In genomic region chr10:63608511-63608910, GRCh38 we compare ENCODE assay signal across 27 cellular contexts.
"Had no signal": no experiment of that assay in that cellular context is flagged by ENCODE, and none has a peak within 500 bp of the region (broad histone marks: within the 10 kb centered on the region; RNA-seq: fewer than 3 reads in every experiment).

No MANE protein-coding gene starts in this region.

- H3K27me3 ChIP-seq: ascending aorta, cardiac muscle cell, SJCRH30 had no signal

- H3K4me3 Mint-ChIP-seq: activated CD4-positive, alpha-beta T cell treated with anti-CD3 and anti-CD28 coated beads for 36 hours; activated CD4-positive, alpha-beta T cell treated with anti-CD3 and anti-CD28 coated beads, Interleukin-2, amount 10 ng/mL, durations not matched to agents 7 days and 5 days; activated CD8-positive, alpha-beta T cell treated with anti-CD3 and anti-CD28 coated beads, Interleukin-2, amount 10 ng/mL, durations not matched to agents 7 days and 5 days; activated naive CD4-positive, alpha-beta T cell treated with anti-CD3 and anti-CD28 coated beads, Interleukin-2, amount 10 ng/mL, durations not matched to agents 7 days and 5 days; activated naive CD8-positive, alpha-beta T cell treated with anti-CD3 and anti-CD28 coated beads for 36 hours; activated T-cell treated with anti-CD3 and anti-CD28 coated beads, Interleukin-2, amount 50 U/mL, for 24 hours; activated T-helper 1 cell treated with anti-CD3 and anti-CD28 coated beads, Interleukin-12 subunit alpha, Interleukin-12 subunit beta, Interleukin-2, Interleukin-4 antibody, amounts not matched to agents 30 ng/mL and 10 ng/mL and 1 ng/mL, durations not matched to agents 14 hours and 24 hours and 36 hours; central memory CD8-positive, alpha-beta T cell; T-helper 1 cell treated with Interleukin-12 subunit alpha and Interleukin-12 subunit beta and Interleukin-4 antibody, amounts not matched to agents 30 μg/mL and 1 μg/mL, for 36 hours; T-helper 2 cell treated with Interferon-gamma antibody and Interleukin-4, amounts not matched to agents 5 μg/mL and 100 μg/mL, for 36 hours had no signal

- H3K9ac ChIP-seq: KMS-11 had no signal

- FAIRE-seq: TTC549 had no signal

- ATAC-seq: activated CD4-positive, alpha-beta T cell treated with anti-CD3 and anti-CD28 coated beads for 36 hours; activated CD8-positive, alpha-beta T cell treated with anti-CD3 and anti-CD28 coated beads, Interleukin-2, amount 10 ng/mL, durations not matched to agents 7 days and 5 days; Panc1 had no signal

- H3K27ac Mint-ChIP-seq: activated CD4-positive, alpha-beta T cell treated with anti-CD3 and anti-CD28 coated beads for 36 hours; activated CD4-positive, alpha-beta T cell treated with anti-CD3 and anti-CD28 coated beads, Interleukin-2, amount 10 ng/mL, durations not matched to agents 7 days and 5 days; activated CD8-positive, alpha-beta T cell treated with anti-CD3 and anti-CD28 coated beads, Interleukin-2, amount 10 ng/mL, durations not matched to agents 7 days and 5 days; activated naive CD4-positive, alpha-beta T cell treated with anti-CD3 and anti-CD28 coated beads, Interleukin-2, amount 10 ng/mL, durations not matched to agents 7 days and 5 days; activated naive CD8-positive, alpha-beta T cell treated with anti-CD3 and anti-CD28 coated beads for 36 hours; activated T-helper 1 cell treated with anti-CD3 and anti-CD28 coated beads, Interleukin-12 subunit alpha, Interleukin-12 subunit beta, Interleukin-2, Interleukin-4 antibody, amounts not matched to agents 30 ng/mL and 10 ng/mL and 1 ng/mL, durations not matched to agents 14 hours and 24 hours and 36 hours; T-helper 1 cell treated with Interleukin-12 subunit alpha and Interleukin-12 subunit beta and Interleukin-4 antibody, amounts not matched to agents 30 μg/mL and 1 μg/mL, for 36 hours; T-helper 2 cell treated with Interferon-gamma antibody and Interleukin-4, amounts not matched to agents 5 μg/mL and 100 μg/mL, for 36 hours had no signal

- H3K27me3 Mint-ChIP-seq: activated CD4-positive, alpha-beta T cell treated with anti-CD3 and anti-CD28 coated beads for 36 hours; activated CD4-positive, alpha-beta T cell treated with anti-CD3 and anti-CD28 coated beads, Interleukin-2, amount 10 ng/mL, durations not matched to agents 7 days and 5 days; activated naive CD4-positive, alpha-beta T cell treated with anti-CD3 and anti-CD28 coated beads, Interleukin-2, amount 10 ng/mL, durations not matched to agents 7 days and 5 days; activated naive CD8-positive, alpha-beta T cell treated with anti-CD3 and anti-CD28 coated beads for 36 hours; activated T-cell treated with anti-CD3 and anti-CD28 coated beads, Interleukin-2, amount 50 U/mL, for 24 hours; central memory CD8-positive, alpha-beta T cell had no signal

- H3K4me1 Mint-ChIP-seq: central memory CD8-positive, alpha-beta T cell had no signal

- H3K9me3 Mint-ChIP-seq: activated CD4-positive, alpha-beta T cell treated with anti-CD3 and anti-CD28 coated beads, Interleukin-2, amount 10 ng/mL, durations not matched to agents 7 days and 5 days; activated naive CD4-positive, alpha-beta T cell treated with anti-CD3 and anti-CD28 coated beads, Interleukin-2, amount 10 ng/mL, durations not matched to agents 7 days and 5 days; activated naive CD8-positive, alpha-beta T cell treated with anti-CD3 and anti-CD28 coated beads for 36 hours; activated T-cell treated with anti-CD3 and anti-CD28 coated beads, Interleukin-2, amount 50 U/mL, for 24 hours; activated T-helper 1 cell treated with anti-CD3 and anti-CD28 coated beads, Interleukin-12 subunit alpha, Interleukin-12 subunit beta, Interleukin-2, Interleukin-4 antibody, amounts not matched to agents 30 ng/mL and 10 ng/mL and 1 ng/mL, durations not matched to agents 14 hours and 24 hours and 36 hours; central memory CD8-positive, alpha-beta T cell; T-helper 1 cell treated with Interleukin-12 subunit alpha and Interleukin-12 subunit beta and Interleukin-4 antibody, amounts not matched to agents 30 μg/mL and 1 μg/mL, for 36 hours; T-helper 2 cell treated with Interferon-gamma antibody and Interleukin-4, amounts not matched to agents 5 μg/mL and 100 μg/mL, for 36 hours had no signal

- H3K4me2 ChIP-seq: KMS-11 had no signal

- H3K9me3 ChIP-seq: ascending aorta, SJCRH30 had no signal

- H3K36me3 ChIP-seq: cardiac muscle cell, SJCRH30 had no signal

- H3K27ac ChIP-seq: ascending aorta, cardiac muscle cell, KMS-11, SJCRH30, SK-N-MC had no signal

- H3K4me3 ChIP-seq: ascending aorta, cardiac muscle cell, SJCRH30, SK-N-MC had no signal

- DNase-seq: activated CD4-positive, alpha-beta T cell treated with anti-CD3 and anti-CD28 coated beads for 36 hours; activated CD4-positive, alpha-beta T cell treated with anti-CD3 and anti-CD28 coated beads, Interleukin-2, amount 10 ng/mL, durations not matched to agents 7 days and 5 days; activated CD4-positive, alpha-beta T cell treated with anti-CD3 and anti-CD28 coated beads, Interleukin-2, amount 50 U/mL, for 48 hours; activated CD8-positive, alpha-beta T cell treated with anti-CD3 and anti-CD28 coated beads, Interleukin-2, amount 10 ng/mL, durations not matched to agents 7 days and 5 days; activated gamma-delta T cell treated with Interleukin-2 at 50 U/mL for 16 hours; activated naive CD4-positive, alpha-beta T cell treated with anti-CD3 and anti-CD28 coated beads, Interleukin-2, amount 10 ng/mL, durations not matched to agents 7 days and 5 days; activated naive CD8-positive, alpha-beta T cell treated with anti-CD3 and anti-CD28 coated beads for 36 hours; activated T-cell treated with anti-CD3 and anti-CD28 coated beads, Interleukin-2, amount 50 U/mL, for 24 hours; amygdala; NCI-H1092 treated with DMSO at 0.1 percent for 48 hours; NCI-H1417 treated with DMSO at 0.1 percent for 48 hours; NCI-H187 treated with DMSO at 0.1 percent for 48 hours; NCI-H2081 treated with DMSO at 0.1 percent for 48 hours; NCI-H345; NCI-H524 treated with DMSO at 0.1 percent for 48 hours; SHP77; SJCRH30 had no signal

- H3K4me1 ChIP-seq: ascending aorta had no signal
